In the genomic region with DNA sequence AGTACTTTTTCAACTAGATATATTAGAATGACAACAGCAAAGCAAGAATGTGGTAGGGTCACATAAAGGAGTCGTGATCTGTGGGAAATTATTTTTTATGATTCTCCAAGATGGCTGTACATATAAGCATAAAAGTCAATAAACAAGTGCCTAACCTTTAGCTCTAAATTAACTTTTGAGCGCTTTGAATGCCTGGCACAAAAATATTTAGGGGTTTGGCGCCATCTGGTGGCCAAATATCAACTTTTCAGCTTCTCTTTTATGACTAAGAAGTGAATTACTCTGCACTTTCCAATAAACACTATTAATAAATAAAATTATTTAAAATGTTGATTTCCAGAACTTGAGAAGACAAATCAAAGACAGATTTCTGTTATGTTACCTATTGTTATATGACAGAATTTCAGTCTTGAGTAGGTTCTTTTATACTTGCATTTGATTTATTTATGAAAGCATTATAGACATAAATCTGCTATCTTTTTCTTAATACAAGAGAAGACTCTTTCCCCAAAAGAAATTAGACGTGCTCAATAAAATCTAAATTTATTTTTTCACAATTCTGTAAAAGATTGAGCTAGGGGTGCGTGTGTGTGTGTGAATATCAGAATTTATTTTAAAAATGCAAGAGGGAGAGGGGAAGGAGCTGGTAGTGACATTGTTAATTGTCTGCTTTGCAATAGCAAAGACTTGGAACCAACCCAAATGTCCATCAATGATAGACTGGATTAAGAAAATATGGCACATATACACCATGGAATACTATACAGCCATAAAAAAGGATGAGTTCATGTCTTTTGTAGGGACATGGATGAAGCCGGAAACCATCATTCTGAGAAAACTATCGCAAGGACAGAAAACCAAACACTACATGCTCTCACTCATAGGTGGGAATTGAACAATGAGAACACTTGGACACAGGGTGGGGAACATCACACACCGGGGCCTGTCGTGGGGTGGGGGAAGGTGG, we compare ENCODE assay signal across 7 cellular contexts. TPM values are rescaled to one million over a fixed set of nuclear protein-coding genes. Genes with fewer than 3 reads are reported as not detected.
DNase-seq lines count a peak whose midpoint lies in the region; ATAC-seq, FAIRE-seq and TF ChIP-seq lines count a peak whose summit lies in the region.

No MANE protein-coding gene starts in this region.

- no peak overlapping the region for H3K9ac ChIP-seq in neuronal stem cell (ENCODE audit: low read depth, low read length, poor library complexity)

- no peak overlapping the region for H2BK12ac ChIP-seq in neuronal stem cell (ENCODE audit: low read length)

- no peak overlapping the region for H2AFZ ChIP-seq in neuronal stem cell (ENCODE audit: low read length)

- intact Hi-C loops in esophagus squamous epithelium (cut with DNase I): loop anchor here (5.0 to 10.0 kb wide), 2 partner anchors 545 to 618 kb away; no protein-coding TSS in a partner anchor

- no peak overlapping the region for H4K91ac ChIP-seq in neuronal stem cell (ENCODE audit: low read depth, low read length, poor library complexity)

- H2BK5ac ChIP-seq in neuronal stem cell (ENCODE audit: low read length): no peak overlapping the region

- no peak overlapping the region for H4K8ac ChIP-seq in neuronal stem cell (ENCODE audit: low read depth, low read length)

- no peaks in the 10 kb centered on the region for H3K36me3 ChIP-seq in esophagus squamous epithelium
- H3K36me3 ChIP-seq in neuronal stem cell (replicated peaks in 1 of 2; ENCODE audit: control insufficient read depth in 2 of 2, insufficient read depth in 2 of 2, low read length in 2 of 2): no peaks in the 10 kb centered on the region
- no peaks in the 10 kb centered on the region for H3K36me3 ChIP-seq in suprapubic skin

- H3K14ac ChIP-seq in neuronal stem cell (ENCODE audit: low read length): no peak overlapping the region

- H3K27me3 ChIP-seq in esophagus squamous epithelium (no peaks in the 10 kb centered on the region), neuronal stem cell (ENCODE audit: control insufficient read depth in 3 of 3, insufficient read depth in 3 of 3, low read depth in 1 of 3, low read length in 3 of 3) (no peaks in the 10 kb centered on the region), suprapubic skin (no peaks in the 10 kb centered on the region)

- H2BK120ac ChIP-seq in neuronal stem cell (ENCODE audit: low read depth, low read length): no peak overlapping the region

- H3K4me1 ChIP-seq in esophagus squamous epithelium (peaks cover 0 to 5% (median 0%) of the 10 kb centered on the region in 3 donors), neuronal stem cell (ENCODE audit: control insufficient read depth in 2 of 2, insufficient read depth in 1 of 2, low read depth in 1 of 2, low read length in 2 of 2) (no peaks in the 10 kb centered on the region), suprapubic skin (no peaks in the 10 kb centered on the region)

- no peaks in the 10 kb centered on the region for H3K9me3 ChIP-seq in esophagus squamous epithelium
- H3K9me3 ChIP-seq in neuronal stem cell (replicated peaks in 1 of 2; ENCODE audit: control insufficient read depth in 2 of 2, insufficient read depth in 1 of 2, low read depth in 1 of 2, low read length in 2 of 2): no peaks in the 10 kb centered on the region
- H3K9me3 ChIP-seq in suprapubic skin: no peaks in the 10 kb centered on the region

- no peak overlapping the region for H3K4ac ChIP-seq in neuronal stem cell (ENCODE audit: low read length)

- no peak overlapping the region for H3K4me2 ChIP-seq in neuronal stem cell (ENCODE audit: insufficient read depth, low read length, poor library complexity, severe bottlenecking)

- H3K18ac ChIP-seq in neuronal stem cell (ENCODE audit: low read length): no peak overlapping the region

- H3K4me3 ChIP-seq in esophagus squamous epithelium (no peak overlapping the region), neuronal stem cell (ENCODE audit: low read length in 2 of 2) (no peak overlapping the region), suprapubic skin (no peak overlapping the region)

- WGBS in esophagus squamous epithelium, 2 donors: 51 to 55% methylated on average over 9 of the region's 9 CpGs
- no CpG with 5 or more reads among the region's 9 CpGs for WGBS in neuronal stem cell (ENCODE audit: extremely low coverage in 2 of 2, insufficient read length in 2 of 2, insufficient replicate concordance in 1 of 2), 2 donors
- WGBS in suprapubic skin: 54% methylated on average over 9 of the region's 9 CpGs

- H3K23ac ChIP-seq in neuronal stem cell (ENCODE audit: low read depth, low read length, poor library complexity): no peak overlapping the region

- H2BK15ac ChIP-seq in neuronal stem cell (ENCODE audit: low read length): no peak overlapping the region

- no peak for FAIRE-seq in GM12891 (lab: Jason Lieb, UNC)

- DNase-seq in GM12891 (ENCODE audit: insufficient read length, low spot score) (peak; percentile 5), OCI-M1 (lab: John Stamatoyannopoulos, UW) (peak; percentile 76), activated T-cell treated with anti-CD3 and anti-CD28 coated beads for 1 hour (ENCODE audit: low read depth) (peak; percentile 70), esophagus squamous epithelium (lab: John Stamatoyannopoulos, UW) (no peak), neuronal stem cell (ENCODE audit: low spot score) (peak; percentile 63), suprapubic skin (ENCODE audit: low spot score in 2 of 2) (peak; percentile 75 to 81)

- peak; percentile 43 to 82 (median 72) for TF ChIP-seq CTCF in esophagus squamous epithelium (IDR thresholded peaks at IDR 0.05)
- peak; percentile 47 to 66 for TF ChIP-seq CTCF in suprapubic skin (IDR thresholded peaks at IDR 0.05)

- no peak for TF ChIP-seq POLR2A in GM12891 (IDR thresholded peaks at IDR 0.05; ENCODE audit: low read depth, low read length)
- TF ChIP-seq POLR2A in esophagus squamous epithelium (IDR thresholded peaks at IDR 0.05): no peak
- no peak for TF ChIP-seq POLR2A in suprapubic skin (IDR thresholded peaks at IDR 0.05)

- peak; percentile 69 for ATAC-seq in HG03520 (IDR thresholded peaks at IDR 0.05; ENCODE audit: unreplicated experiment)

- no peaks in the 10 kb centered on the region for H3K79me1 ChIP-seq in neuronal stem cell (ENCODE audit: low read depth, low read length)

- no peak overlapping the region for H2AK5ac ChIP-seq in neuronal stem cell (ENCODE audit: low read depth, low read length)

- H3K27ac ChIP-seq in esophagus squamous epithelium (no peak overlapping the region), neuronal stem cell (replicated peaks; ENCODE audit: low read length) (no peak overlapping the region), suprapubic skin (no peak overlapping the region)

- no peak for TF ChIP-seq EP300 in suprapubic skin (IDR thresholded peaks at IDR 0.05)

TF ChIP-seq in GM12891, 5 proteins besides CTCF, POLR2A, EP300 and RAD21:
- TF ChIP-seq SPI1 (IDR thresholded peaks at IDR 0.05; ENCODE audit: low read depth, low read length) (no peak), PAX5 (IDR thresholded peaks at IDR 0.05; ENCODE audit: insufficient read depth, low read length, severe bottlenecking) (no peak), POU2F2 (IDR thresholded peaks at IDR 0.05; ENCODE audit: low read depth, low read length) (no peak), POLR2AphosphoS5 (IDR thresholded peaks at IDR 0.05; ENCODE audit: low read depth, low read length) (no peak), TAF1 (IDR thresholded peaks at IDR 0.05; ENCODE audit: low read depth, low read length) (no peak)

RNA-seq across cellular contexts. Expression of gene ARRDC3, which starts 36.7 kb away (rescaled TPM):
- polyA plus RNA-seq in GM12891 (2012; ENCODE audit: low read depth, missing spikeins): 5.3 TPM
- total RNA-seq in esophagus squamous epithelium: 10 to 100 TPM; 35.4 to 64.8 (median 54.7) TPM
- polyA plus RNA-seq in neuronal stem cell (2013, experiment 1 of 2): 24.6 TPM
- 27.1 TPM for polyA plus RNA-seq in neuronal stem cell (2013, experiment 2 of 2)
- 10 to 100 TPM; 30.1 to 84.4 (median 49.6) TPM for total RNA-seq in suprapubic skin
